18 cellular contexts compared by ENCODE assay signal in the genomic region with DNA sequence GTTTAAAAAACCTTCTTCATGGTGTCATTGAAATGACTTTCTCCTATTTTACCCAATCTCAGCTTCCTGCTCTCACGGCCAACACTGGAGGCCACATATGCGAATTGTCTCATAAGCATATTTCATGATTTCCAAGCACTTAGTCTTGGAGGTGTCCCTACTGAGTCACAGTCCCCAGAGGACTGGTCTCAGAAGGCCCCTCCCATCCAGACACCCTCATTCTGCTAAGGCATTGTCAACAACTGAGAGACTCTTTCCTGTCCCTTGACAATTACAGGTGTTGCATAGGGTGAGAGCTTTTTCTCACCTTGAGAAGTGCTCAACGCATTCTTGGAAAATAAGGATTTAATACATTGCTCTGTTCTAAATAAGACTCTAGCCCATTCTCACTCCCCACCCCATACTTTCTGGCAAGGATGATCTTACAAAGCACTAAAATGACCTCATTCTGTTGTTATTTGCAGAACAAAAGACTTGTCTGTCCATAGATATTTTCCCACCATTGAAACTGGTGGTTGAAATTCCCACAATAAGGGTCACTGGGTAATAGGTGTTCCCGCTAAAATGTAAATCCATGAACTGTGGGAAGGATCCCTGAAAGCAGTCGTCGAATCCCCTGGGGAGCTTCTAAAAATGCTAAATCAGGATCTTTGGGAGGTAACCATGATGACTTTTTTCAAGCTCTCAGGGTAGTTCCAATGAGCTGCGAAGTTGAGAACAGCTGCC. TPM values are rescaled to one million over a fixed set of nuclear protein-coding genes. Genes with fewer than 3 reads are reported as not detected.
DNase-seq lines count a peak whose midpoint lies in the region; FAIRE-seq and TF ChIP-seq lines count a peak whose summit lies in the region.
"Had no signal": no experiment of that assay in that cellular context is flagged by ENCODE, and none has a peak within 500 bp of the region (broad histone marks: within the 10 kb centered on the region; RNA-seq: fewer than 3 reads in every experiment).

No MANE protein-coding gene starts in this region.

- no peak overlapping the region for H3K4me3 ChIP-seq in astrocyte of the cerebellum (ENCODE audit: low read depth, low read length)
- H3K4me3 ChIP-seq: heart left ventricle, left lung, SK-N-MC had no signal

- peaks cover 4% of the 10 kb centered on the region for H3K9me3 Mint-ChIP-seq in type B pancreatic cell
- H3K9me3 Mint-ChIP-seq in activated T-helper 2 cell treated with anti-CD3 and anti-CD28 coated beads, Interferon-gamma antibody, Interleukin-2, Interleukin-4, amounts not matched to agents 10 μg/mL and 5 μg/mL and 100 μg/mL, durations not matched to agents 14 hours and 24 hours and 36 hours = no peaks in the 10 kb centered on the region
- H3K9me3 Mint-ChIP-seq: central memory CD8-positive, alpha-beta T cell; stimulated activated naive CD8-positive, alpha-beta T cell treated with anti-CD3 and anti-CD28 coated beads, Interleukin-15, Interleukin-2, amounts not matched to agents 100 ng/mL and 50 ng/mL, for 24 hours had no signal

- FAIRE-seq in GM12891 (lab: Jason Lieb, UNC) = no peak
- FAIRE-seq: A204.1, H54 had no signal

- peak; percentile 17 for DNase-seq in NCI-H748 (lab: John Stamatoyannopoulos, UW; ENCODE audit: unreplicated experiment)
- DNase-seq in NCI-H748 treated with DMSO at 0.1 percent for 48 hours (lab: John Stamatoyannopoulos, UW) = no peak
- DNase-seq in astrocyte of the cerebellum (ENCODE audit: low read depth) = peak; percentile 90
- peak; percentile 6 for DNase-seq in iris pigment epithelial cell (ENCODE audit: low read depth)
- no peak for DNase-seq in type B pancreatic cell (ENCODE audit: extremely low spot score, unreplicated experiment)
- no peak for DNase-seq in GM12891 (ENCODE audit: insufficient read length, low spot score)
- no peak for DNase-seq in activated T-helper 2 cell treated with anti-CD3 and anti-CD28 coated beads, Interferon-gamma antibody, Interleukin-2, Interleukin-4, amounts not matched to agents 10 μg/mL and 5 μg/mL and 100 μg/mL, durations not matched to agents 14 hours and 24 hours and 36 hours (ENCODE audit: low spot score)
- no peak for DNase-seq in mesenteric fat pad (ENCODE audit: low spot score)
- DNase-seq: activated gamma-delta T cell treated with Interleukin-2 at 50 U/mL for 16 hours, COR-L47, left lung, NCI-H2107 had no signal

- H3K27me3 Mint-ChIP-seq in type B pancreatic cell = peaks cover 3% of the 10 kb centered on the region
- H3K27me3 Mint-ChIP-seq in activated T-helper 2 cell treated with anti-CD3 and anti-CD28 coated beads, Interferon-gamma antibody, Interleukin-2, Interleukin-4, amounts not matched to agents 10 μg/mL and 5 μg/mL and 100 μg/mL, durations not matched to agents 14 hours and 24 hours and 36 hours (ENCODE audit: low read depth) = peaks cover 9% of the 10 kb centered on the region

- intact Hi-C loops in activated T-helper 2 cell treated with anti-CD3 and anti-CD28 coated beads, Interferon-gamma antibody, Interleukin-2, Interleukin-4, amounts not matched to agents 10 μg/mL and 5 μg/mL and 100 μg/mL, durations not matched to agents 14 hours and 24 hours and 36 hours (cut with micrococcal nuclease) = no loop called here

- H3K36me3 Mint-ChIP-seq in type B pancreatic cell = no peaks in the 10 kb centered on the region
- no peaks in the 10 kb centered on the region for H3K36me3 Mint-ChIP-seq in activated T-helper 2 cell treated with anti-CD3 and anti-CD28 coated beads, Interferon-gamma antibody, Interleukin-2, Interleukin-4, amounts not matched to agents 10 μg/mL and 5 μg/mL and 100 μg/mL, durations not matched to agents 14 hours and 24 hours and 36 hours (ENCODE audit: low read depth)

- TF ChIP-seq POLR2A in GM12891 (IDR thresholded peaks at IDR 0.05; ENCODE audit: low read depth, low read length) = no peak

- peaks cover 19% of the 10 kb centered on the region for H3K4me1 Mint-ChIP-seq in type B pancreatic cell (ENCODE audit: unreplicated experiment)
- no peaks in the 10 kb centered on the region for H3K4me1 Mint-ChIP-seq in activated T-helper 2 cell treated with anti-CD3 and anti-CD28 coated beads, Interferon-gamma antibody, Interleukin-2, Interleukin-4, amounts not matched to agents 10 μg/mL and 5 μg/mL and 100 μg/mL, durations not matched to agents 14 hours and 24 hours and 36 hours (ENCODE audit: low read depth)
- H3K4me1 Mint-ChIP-seq: central memory CD8-positive, alpha-beta T cell had no signal

- peak overlapping the region; percentile 72 for H3K4me3 Mint-ChIP-seq in type B pancreatic cell
- H3K4me3 Mint-ChIP-seq in activated T-helper 2 cell treated with anti-CD3 and anti-CD28 coated beads, Interferon-gamma antibody, Interleukin-2, Interleukin-4, amounts not matched to agents 10 μg/mL and 5 μg/mL and 100 μg/mL, durations not matched to agents 14 hours and 24 hours and 36 hours (ENCODE audit: low read depth) = no peak overlapping the region
- H3K4me3 Mint-ChIP-seq: central memory CD8-positive, alpha-beta T cell; stimulated activated naive CD8-positive, alpha-beta T cell treated with anti-CD3 and anti-CD28 coated beads, Interleukin-15, Interleukin-2, amounts not matched to agents 100 ng/mL and 50 ng/mL, for 24 hours had no signal

- in situ Hi-C loops in astrocyte of the cerebellum (cut with HindIII; ENCODE audit: low sequenced_read_pairs) = no loop called here

- H3K27ac Mint-ChIP-seq in type B pancreatic cell = peak overlapping the region; percentile 63
- no peak overlapping the region for H3K27ac Mint-ChIP-seq in activated T-helper 2 cell treated with anti-CD3 and anti-CD28 coated beads, Interferon-gamma antibody, Interleukin-2, Interleukin-4, amounts not matched to agents 10 μg/mL and 5 μg/mL and 100 μg/mL, durations not matched to agents 14 hours and 24 hours and 36 hours
- H3K27ac Mint-ChIP-seq: stimulated activated naive CD8-positive, alpha-beta T cell treated with anti-CD3 and anti-CD28 coated beads, Interleukin-15, Interleukin-2, amounts not matched to agents 100 ng/mL and 50 ng/mL, for 24 hours had no signal

- TF ChIP-seq CTCF in astrocyte of the cerebellum (IDR thresholded peaks at IDR 0.05; ENCODE audit: low read depth, low read length, missing control alignments) = no peak
- no peak for TF ChIP-seq CTCF in type B pancreatic cell (conservative IDR thresholded peaks at IDR 0.05)

TF ChIP-seq in GM12891, 5 proteins besides CTCF, POLR2A, EP300 and RAD21:
- TF ChIP-seq POU2F2 (IDR thresholded peaks at IDR 0.05; ENCODE audit: low read depth, low read length) (no peak), PAX5 (IDR thresholded peaks at IDR 0.05; ENCODE audit: insufficient read depth, low read length, severe bottlenecking) (no peak)

RNA-seq across cellular contexts. Expression of gene SLC22A23, which starts 32.3 kb away (rescaled TPM):
- 36.6 and 52.7 TPM in 2 replicates for total RNA-seq in type B pancreatic cell (ENCODE audit: low replicate concordance)
- 2.4 TPM for polyA plus RNA-seq in GM12891 (2012; ENCODE audit: low read depth, missing spikeins)
- 0.07 TPM in 1 of 2 replicates, not detected in the other for total RNA-seq in activated T-helper 2 cell treated with anti-CD3 and anti-CD28 coated beads, Interferon-gamma antibody, Interleukin-2, Interleukin-4, amounts not matched to agents 10 μg/mL and 5 μg/mL and 100 μg/mL, durations not matched to agents 14 hours and 24 hours and 36 hours
- 23.8 TPM for total RNA-seq in mesenteric fat pad

Comparison
In these comparisons a context has a peak if more than half of its experiments do, and no peak if none do; other contexts are left out.
1. DNase-seq: peak in NCI-H748 (single experiment), astrocyte of the cerebellum (single experiment) and iris pigment epithelial cell (single experiment); none in NCI-H748 treated with DMSO at 0.1 percent for 48 hours (single experiment), type B pancreatic cell (single experiment), GM12891 (single experiment), activated T-helper 2 cell treated with anti-CD3 and anti-CD28 coated beads, Interferon-gamma antibody, Interleukin-2, Interleukin-4, amounts not matched to agents 10 μg/mL and 5 μg/mL and 100 μg/mL, durations not matched to agents 14 hours and 24 hours and 36 hours (single experiment) and mesenteric fat pad (single experiment).
2. RNA of gene SLC22A23, which starts 32.3 kb away (total RNA-seq): 36.6 to 52.7 TPM in type B pancreatic cell and 23.8 TPM in mesenteric fat pad (single experiment); 0.07 TPM in activated T-helper 2 cell treated with anti-CD3 and anti-CD28 coated beads, Interferon-gamma antibody, Interleukin-2, Interleukin-4, amounts not matched to agents 10 μg/mL and 5 μg/mL and 100 μg/mL, durations not matched to agents 14 hours and 24 hours and 36 hours; every median in the first group is over 10 times any median in the second.